ENCODE assay signal across 30 cellular contexts in the genomic region with DNA sequence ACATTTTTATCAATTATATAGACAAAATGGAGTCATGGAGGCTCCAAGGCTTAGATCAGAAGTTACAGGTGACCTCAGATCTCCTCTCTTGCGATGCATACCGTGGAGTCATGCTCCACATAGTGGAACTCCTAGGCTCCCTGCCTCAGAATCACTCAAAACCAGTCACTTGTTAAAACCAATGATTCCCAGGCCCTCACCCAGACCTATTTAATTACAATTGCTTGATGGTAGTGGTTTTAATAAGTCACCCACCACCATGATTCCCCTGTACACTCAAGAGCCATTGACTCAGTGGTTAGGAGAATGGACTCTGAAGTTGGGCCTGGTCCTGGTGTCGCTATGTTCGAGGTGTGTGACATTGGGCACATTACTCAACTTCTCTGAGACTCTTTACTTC. TPM values are rescaled to one million over a fixed set of nuclear protein-coding genes. Genes with fewer than 3 reads are reported as not detected.
"Had no signal": no experiment of that assay in that cellular context is flagged by ENCODE, and none has a peak within 500 bp of the region (broad histone marks: within the 10 kb centered on the region; RNA-seq: fewer than 3 reads in every experiment).

No MANE protein-coding gene starts in this region.

- H3K36me3 ChIP-seq: esophagus squamous epithelium, gastrocnemius medialis, heart right ventricle, left lung, lower lobe of right lung had no signal

- FAIRE-seq: colon, endothelial cell of umbilical vein, islet of Langerhans, keratinocyte had no signal

- H3K4me3 ChIP-seq: coronary artery, dorsolateral prefrontal cortex, esophagus squamous epithelium, gastrocnemius medialis, heart right ventricle, left lung, lower lobe of right lung had no signal

- ATAC-seq: esophagus mucosa; gastrocnemius medialis; heart right ventricle; left cardiac atrium; left lung; left ventricle myocardium superior; lower lobe of right lung; naive thymus-derived CD4-positive, alpha-beta T cell had no signal

- DNase-seq: dermis blood vessel endothelial cell; dorsolateral prefrontal cortex; effector CD4-positive, alpha-beta T cell; effector memory CD4-positive, alpha-beta T cell; erythroblast; esophagus squamous epithelium; foreskin fibroblast; foreskin melanocyte; gastrocnemius medialis; glutamatergic neuron; head of caudate nucleus; heart right ventricle; hippocampal formation; left cardiac atrium; left lung; left ventricle myocardium superior; lower lobe of right lung; mesenchymal stem cell; midbrain; naive thymus-derived CD4-positive, alpha-beta T cell had no signal

- H3K27me3 ChIP-seq: esophagus squamous epithelium, gastrocnemius medialis, heart right ventricle, left lung had no signal

RNA-seq across cellular contexts. Expression of a gene that starts 26.9 kb away (rescaled TPM):
- total RNA-seq: dermis blood vessel endothelial cell, endothelial cell of umbilical vein, esophagus mucosa, gastrocnemius medialis, glomerular endothelial cell, kidney epithelial cell, left ventricle myocardium superior, lower lobe of right lung, lung microvascular endothelial cell, mucosa of gallbladder had no signal
